ENCODE assay signal across 1 cellular context in the genomic region with DNA sequence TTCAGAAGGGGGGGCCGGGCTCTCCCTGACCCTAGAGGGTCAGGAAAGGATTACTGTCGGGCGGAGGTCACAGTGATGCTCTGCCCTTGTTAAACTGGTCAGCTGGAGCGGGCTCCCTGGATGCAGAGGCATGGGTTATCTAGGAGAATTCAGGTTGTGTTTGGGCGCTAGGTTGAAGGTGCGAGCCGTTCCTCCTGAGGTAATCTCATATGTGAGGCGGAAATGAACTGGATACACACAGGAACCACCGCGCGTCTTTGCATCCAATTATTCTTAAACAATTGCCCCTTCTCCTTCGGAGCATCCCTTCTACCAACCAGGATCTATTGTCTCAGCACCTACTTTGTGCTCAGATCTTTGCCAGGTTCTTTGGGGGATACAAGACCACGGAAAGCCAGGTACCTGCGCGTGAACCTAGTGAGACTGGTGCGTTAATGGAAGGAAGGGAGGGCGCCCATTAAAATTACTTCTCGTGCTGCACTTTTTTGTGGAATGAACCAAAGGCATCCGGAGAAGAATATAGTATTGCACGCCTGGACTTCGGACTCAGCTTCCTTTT.
TF ChIP-seq lines count a peak whose summit lies in the region.

No MANE protein-coding gene starts in this region.

TF ChIP-seq in SK-N-SH, 30 proteins besides CTCF, POLR2A, EP300 and RAD21 (continued from another document):
- TF ChIP-seq, protein P1, sequence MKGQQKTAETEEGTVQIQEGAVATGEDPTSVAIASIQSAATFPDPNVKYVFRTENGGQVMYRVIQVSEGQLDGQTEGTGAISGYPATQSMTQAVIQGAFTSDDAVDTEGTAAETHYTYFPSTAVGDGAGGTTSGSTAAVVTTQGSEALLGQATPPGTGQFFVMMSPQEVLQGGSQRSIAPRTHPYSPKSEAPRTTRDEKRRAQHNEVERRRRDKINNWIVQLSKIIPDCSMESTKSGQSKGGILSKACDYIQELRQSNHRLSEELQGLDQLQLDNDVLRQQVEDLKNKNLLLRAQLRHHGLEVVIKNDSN (IDR thresholded peaks at IDR 0.05; ENCODE audit: borderline replicate concordance, low read depth) = no peak
- TF ChIP-seq POLR2AphosphoS5 (IDR thresholded peaks at IDR 0.05; ENCODE audit: low read depth, low read length) (no peak), SMC3 (IDR thresholded peaks at IDR 0.05; ENCODE audit: low read depth, low read length) (no peak), RXRA (IDR thresholded peaks at IDR 0.05; ENCODE audit: borderline replicate concordance, low read depth) (no peak)
- TF ChIP-seq, protein P2, sequence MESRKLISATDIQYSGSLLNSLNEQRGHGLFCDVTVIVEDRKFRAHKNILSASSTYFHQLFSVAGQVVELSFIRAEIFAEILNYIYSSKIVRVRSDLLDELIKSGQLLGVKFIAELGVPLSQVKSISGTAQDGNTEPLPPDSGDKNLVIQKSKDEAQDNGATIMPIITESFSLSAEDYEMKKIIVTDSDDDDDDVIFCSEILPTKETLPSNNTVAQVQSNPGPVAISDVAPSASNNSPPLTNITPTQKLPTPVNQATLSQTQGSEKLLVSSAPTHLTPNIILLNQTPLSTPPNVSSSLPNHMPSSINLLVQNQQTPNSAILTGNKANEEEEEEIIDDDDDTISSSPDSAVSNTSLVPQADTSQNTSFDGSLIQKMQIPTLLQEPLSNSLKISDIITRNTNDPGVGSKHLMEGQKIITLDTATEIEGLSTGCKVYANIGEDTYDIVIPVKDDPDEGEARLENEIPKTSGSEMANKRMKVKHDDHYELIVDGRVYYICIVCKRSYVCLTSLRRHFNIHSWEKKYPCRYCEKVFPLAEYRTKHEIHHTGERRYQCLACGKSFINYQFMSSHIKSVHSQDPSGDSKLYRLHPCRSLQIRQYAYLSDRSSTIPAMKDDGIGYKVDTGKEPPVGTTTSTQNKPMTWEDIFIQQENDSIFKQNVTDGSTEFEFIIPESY (IDR thresholded peaks at IDR 0.05; ENCODE audit: borderline replicate concordance, low read depth) = no peak
TF ChIP-seq in SK-N-SH: peak in this region for 0.
